8 cellular contexts compared by ENCODE assay signal in genomic region chr4:18022572-18023039, GRCh38. TPM values are rescaled to one million over a fixed set of nuclear protein-coding genes. Genes with fewer than 3 reads are reported as not detected.
DNase-seq lines count a peak whose midpoint lies in the region; ATAC-seq, FAIRE-seq and TF ChIP-seq lines count a peak whose summit lies in the region.

No MANE protein-coding gene starts in this region.

- peaks cover 15 to 41% of the 10 kb centered on the region in 2 donors for H3K4me1 Mint-ChIP-seq in natural killer cell treated with Interleukin-12 subunit alpha and Interleukin-12 subunit beta and Interleukin-15 and Interleukin-18, amount 100 ng/mL, for 72 hours (ENCODE audit: low read depth in 2 of 2)

- H2AFZ ChIP-seq in MM.1S (ENCODE audit: low read length) = peak overlapping the region; percentile 80

- H3K27ac ChIP-seq in BLaER1 treated with 17β-estradiol and CSF1 and Interleukin-3, amounts not matched to agents 10 nM and 100 nM = peak overlapping the region; percentile 92 to 98 (median 96); a peak in 20 of 22 replicates
- H3K27ac ChIP-seq in MM.1S (ENCODE audit: low read length) (peak overlapping the region; percentile 94; the same call in 1 of the 2 replicates), duodenal mucosa (ENCODE audit: low read depth, low read length) (peak overlapping the region; percentile 86)

- H3K9me3 Mint-ChIP-seq in natural killer cell treated with Interleukin-12 subunit alpha and Interleukin-12 subunit beta and Interleukin-15 and Interleukin-18, amount 100 ng/mL, for 72 hours = no peaks in the 10 kb centered on the region

- peak overlapping the region; percentile 66 to 68 for H3K27ac Mint-ChIP-seq in natural killer cell treated with Interleukin-12 subunit alpha and Interleukin-12 subunit beta and Interleukin-15 and Interleukin-18, amount 100 ng/mL, for 72 hours

- FAIRE-seq in GM12892 (lab: Jason Lieb, UNC) = no peak
- no peak for FAIRE-seq in D721Med (lab: Jason Lieb, UNC)

- peak overlapping the region; percentile 90 to 100 (median 98) for H3K4me3 ChIP-seq in BLaER1 treated with 17β-estradiol and CSF1 and Interleukin-3, amounts not matched to agents 10 nM and 100 nM
- H3K4me3 ChIP-seq in MM.1S (ENCODE audit: low read length) = peak overlapping the region; percentile 82
- H3K4me3 ChIP-seq in duodenal mucosa (ENCODE audit: low read depth in 1 of 2, low read length in 2 of 2) = peak overlapping the region; percentile 80 to 91

- peaks cover 39% of the 10 kb centered on the region for H3K79me2 ChIP-seq in MM.1S (ENCODE audit: low read length)

- H3K9me2 ChIP-seq in MM.1S (replicated peaks; ENCODE audit: insufficient read depth, low read length) = no peaks in the 10 kb centered on the region

- peaks cover 5 to 18% (median 12%) of the 10 kb centered on the region in 11 experiments; a peak in 15 of 22 replicates for H3K27me3 ChIP-seq in BLaER1 treated with 17β-estradiol and CSF1 and Interleukin-3, amounts not matched to agents 10 nM and 100 nM
- H3K27me3 ChIP-seq in MM.1S (replicated peaks; ENCODE audit: insufficient read depth, low read length) = no peaks in the 10 kb centered on the region
- H3K27me3 ChIP-seq in duodenal mucosa (ENCODE audit: control insufficient read depth in 1 of 2, insufficient read depth in 2 of 2, low read length in 2 of 2) = no peaks in the 10 kb centered on the region

- no peak for TF ChIP-seq CTCF in MM.1S (IDR thresholded peaks at IDR 0.05; ENCODE audit: low read length)
- no peak for TF ChIP-seq CTCF in D721Med (IDR thresholded peaks at IDR 0.05; ENCODE audit: insufficient read depth, missing control alignments)

- H3K9me3 ChIP-seq in BLaER1 treated with 17β-estradiol and CSF1 and Interleukin-3, amounts not matched to agents 10 nM and 100 nM (replicated peaks in 1 of 11) = no peaks in the 10 kb centered on the region
- H3K9me3 ChIP-seq in MM.1S (replicated peaks; ENCODE audit: insufficient read depth, low read length) (no peaks in the 10 kb centered on the region), duodenal mucosa (ENCODE audit: control insufficient read depth in 1 of 2, low read length in 2 of 2) (no peaks in the 10 kb centered on the region)

- H3K4me2 ChIP-seq in BLaER1 treated with 17β-estradiol and CSF1 and Interleukin-3, amounts not matched to agents 10 nM and 100 nM = peak overlapping the region; percentile 80 to 98 (median 94)
- peak overlapping the region; percentile 87 for H3K4me2 ChIP-seq in MM.1S (ENCODE audit: low read depth, low read length)

- peaks cover 15% of the 10 kb centered on the region; the same call in 1 of the 2 replicates for H3F3A ChIP-seq in MM.1S (ENCODE audit: insufficient read depth, low read length)

- peak overlapping the region; percentile 92 to 99 (median 97) for H3K9ac ChIP-seq in BLaER1 treated with 17β-estradiol and CSF1 and Interleukin-3, amounts not matched to agents 10 nM and 100 nM
- H3K9ac ChIP-seq in MM.1S (ENCODE audit: low read length) = peak overlapping the region; percentile 95
- peak overlapping the region; percentile 71 to 74 for H3K9ac ChIP-seq in duodenal mucosa (ENCODE audit: low read depth in 1 of 2, low read length in 2 of 2)

- no peak for TF ChIP-seq POLR2A in GM12892 (IDR thresholded peaks at IDR 0.05; ENCODE audit: low read depth, low read length)

- H3K27me3 Mint-ChIP-seq in natural killer cell treated with Interleukin-12 subunit alpha and Interleukin-12 subunit beta and Interleukin-15 and Interleukin-18, amount 100 ng/mL, for 72 hours = peaks cover 3 to 13% of the 10 kb centered on the region in 2 donors

- H3K4me3 Mint-ChIP-seq in natural killer cell treated with Interleukin-12 subunit alpha and Interleukin-12 subunit beta and Interleukin-15 and Interleukin-18, amount 100 ng/mL, for 72 hours = peak overlapping the region; percentile 91

- H3K36me3 Mint-ChIP-seq in natural killer cell treated with Interleukin-12 subunit alpha and Interleukin-12 subunit beta and Interleukin-15 and Interleukin-18, amount 100 ng/mL, for 72 hours = no peaks in the 10 kb centered on the region

- H3K4me1 ChIP-seq in BLaER1 treated with 17β-estradiol and CSF1 and Interleukin-3, amounts not matched to agents 10 nM and 100 nM = peaks cover 15 to 39% (median 24%) of the 10 kb centered on the region in 10 experiments
- peaks cover 16% of the 10 kb centered on the region for H3K4me1 ChIP-seq in MM.1S (ENCODE audit: low read length)
- peaks cover 10 to 13% of the 10 kb centered on the region in 2 donors for H3K4me1 ChIP-seq in duodenal mucosa (ENCODE audit: control insufficient read depth in 1 of 2, insufficient read depth in 2 of 2, low read length in 2 of 2)

- no peak for ATAC-seq in natural killer cell treated with Interleukin-12 subunit alpha and Interleukin-12 subunit beta and Interleukin-15 and Interleukin-18, amount 100 ng/mL, for 72 hours

- no peaks in the 10 kb centered on the region for H3K36me3 ChIP-seq in BLaER1 treated with 17β-estradiol and CSF1 and Interleukin-3, amounts not matched to agents 10 nM and 100 nM
- H3K36me3 ChIP-seq in MM.1S (replicated peaks; ENCODE audit: insufficient read depth, low read length) (no peaks in the 10 kb centered on the region), duodenal mucosa (ENCODE audit: control insufficient read depth in 1 of 2, insufficient read depth in 2 of 2, low read length in 2 of 2) (no peaks in the 10 kb centered on the region)

- H4K20me1 ChIP-seq in BLaER1 treated with 17β-estradiol and CSF1 and Interleukin-3, amounts not matched to agents 10 nM and 100 nM = peaks cover 14 to 31% (median 29%) of the 10 kb centered on the region in 11 experiments; a peak in 21 of 22 replicates
- H4K20me1 ChIP-seq in MM.1S (ENCODE audit: insufficient read depth, low read length) = peaks cover 13% of the 10 kb centered on the region

- DNase-seq in MM.1S (peak; percentile 18), GM12892 (ENCODE audit: insufficient read length) (no peak), D721Med (ENCODE audit: insufficient read length, low spot score) (no peak), medulla oblongata (ENCODE audit: extremely low spot score) (no peak), NCI-H1048 (lab: John Stamatoyannopoulos, UW) (no peak)
- no peak for DNase-seq in natural killer cell treated with Interleukin-12 subunit alpha and Interleukin-12 subunit beta and Interleukin-15 and Interleukin-18, amount 100 ng/mL, for 72 hours (ENCODE audit: low spot score)

RNA-seq across cellular contexts. Expression of gene LCORL, which starts 1.1 kb away (rescaled TPM):
- total RNA-seq in natural killer cell treated with Interleukin-12 subunit alpha and Interleukin-12 subunit beta and Interleukin-15 and Interleukin-18, amount 100 ng/mL, for 72 hours = 10 to 100 TPM; 12.9 to 14.9 TPM
- polyA plus RNA-seq in GM12892 (2012; ENCODE audit: missing spikeins) = 5.9 TPM
